ENCODE assay signal across 8 cellular contexts in the genomic region with DNA sequence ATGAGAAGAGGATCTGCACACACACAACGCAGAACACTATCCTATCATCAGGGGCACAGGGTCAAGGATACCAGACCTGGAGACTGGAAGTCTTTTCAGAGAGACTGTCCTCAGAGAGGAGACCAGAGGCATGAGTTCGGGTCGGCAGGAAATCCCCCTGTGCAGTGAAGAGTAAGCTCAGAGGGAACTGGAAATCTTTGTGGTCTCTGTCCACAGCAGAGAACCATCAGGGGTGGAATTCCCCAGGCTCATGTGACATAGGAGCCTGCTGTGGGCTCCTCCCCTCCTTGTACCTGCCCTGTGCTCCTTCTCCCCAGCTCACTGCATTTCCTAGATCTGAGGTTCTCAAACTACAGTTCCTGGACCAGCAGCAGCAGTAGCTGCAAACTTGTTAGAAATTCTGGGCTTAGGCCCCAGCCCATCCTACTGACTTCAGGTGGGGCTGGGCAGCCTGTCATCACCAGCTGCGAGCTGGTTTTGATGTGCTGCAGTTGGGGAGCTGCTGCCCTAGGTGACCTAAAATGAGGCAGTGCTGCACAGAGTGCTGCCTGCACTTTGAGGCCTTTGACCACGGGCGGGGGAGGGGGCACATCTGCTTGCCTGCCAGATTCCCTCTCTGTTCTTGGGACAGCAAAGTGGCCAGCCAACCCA. TPM values are rescaled to one million over a fixed set of nuclear protein-coding genes. Genes with fewer than 3 reads are reported as not detected.
A peak's percentile ranks its signal among the peaks of the same experiment; 100 is the strongest.
DNase-seq lines count a peak whose midpoint lies in the region; ATAC-seq and TF ChIP-seq lines count a peak whose summit lies in the region.

No MANE protein-coding gene starts in this region.

- H3K4me3 Mint-ChIP-seq in GM23338 (peak overlapping the region; percentile 82), neural crest cell (peak overlapping the region; percentile 87)

- TF ChIP-seq CTCF in GM23338 (conservative IDR thresholded peaks at IDR 0.05; ENCODE audit: low read depth in 2 of 2) (no peak), neural crest cell (conservative IDR thresholded peaks at IDR 0.05) (no peak)

- peak overlapping the region; percentile 20; the same call in 1 of the 2 replicates for H3K4me3 ChIP-seq in GM23338

- H3K4me1 Mint-ChIP-seq in GM23338 (peaks cover 29% of the 10 kb centered on the region), neural crest cell (peaks cover 32% of the 10 kb centered on the region)

- no peaks in the 10 kb centered on the region for H3K36me3 ChIP-seq in GM23338 (ENCODE audit: insufficient read depth)

- ATAC-seq in GM18505 (IDR thresholded peaks at IDR 0.05; ENCODE audit: unreplicated experiment), result peak; percentile 49
- ATAC-seq in GM23338, result no peak

- H3K9me3 Mint-ChIP-seq in GM23338 (no peaks in the 10 kb centered on the region; the same call in 1 of the 3 replicates), neural crest cell (no peaks in the 10 kb centered on the region)

- peaks cover 11% of the 10 kb centered on the region for H3K4me1 ChIP-seq in GM23338 (ENCODE audit: insufficient read depth)

- peak; percentile 58 for TF ChIP-seq POLR2A in GM18505 (IDR thresholded peaks at IDR 0.05; ENCODE audit: borderline replicate concordance, extremely low read depth, insufficient read depth, insufficient read length)

- 0 out of 2 replicates have a peak overlapping the region, but pooled peaks have one; percentile 14 for H3K4me2 ChIP-seq in GM23338

- no peak overlapping the region for H2AFZ ChIP-seq in GM23338

- H3F3A ChIP-seq in GM23338 (replicated peaks; ENCODE audit: low read depth), result no peaks in the 10 kb centered on the region

- H3K27me3 Mint-ChIP-seq in GM23338 (ENCODE audit: insufficient read depth, low read depth, poor library complexity), result peaks cover 6% of the 10 kb centered on the region
- no peaks in the 10 kb centered on the region for H3K27me3 Mint-ChIP-seq in neural crest cell (ENCODE audit: low read depth)

- peaks cover 53% of the 10 kb centered on the region for H3K79me2 ChIP-seq in GM23338 (replicated peaks; ENCODE audit: insufficient read depth)

- peaks cover 28% of the 10 kb centered on the region for H4K20me1 ChIP-seq in GM23338 (replicated peaks; ENCODE audit: insufficient read depth)

- H3K27ac ChIP-seq in GM23338 (ENCODE audit: low read depth), result no peak overlapping the region

- peak overlapping the region; percentile 52; the same call in 1 of the 2 replicates for H3K27ac Mint-ChIP-seq in GM23338
- no peak overlapping the region for H3K27ac Mint-ChIP-seq in neural crest cell (ENCODE audit: unreplicated experiment)

- H3K27me3 ChIP-seq in GM23338 (ENCODE audit: insufficient read depth), result no peaks in the 10 kb centered on the region

- H3K9me2 ChIP-seq in GM23338 (ENCODE audit: insufficient read depth), result no peaks in the 10 kb centered on the region

- H3K36me3 Mint-ChIP-seq in GM23338 (ENCODE audit: low read depth) (peaks cover 14% of the 10 kb centered on the region), neural crest cell (ENCODE audit: low read depth) (peaks cover 5% of the 10 kb centered on the region)

- DNase-seq in GM23338 (ENCODE audit: low spot score) (no peak), NAMALWA (ENCODE audit: low spot score) (peak; percentile 79), neural crest cell (ENCODE audit: low read depth, low spot score) (no peak), foreskin melanocyte (no peak), ureter (ENCODE audit: low spot score) (no peak), DMS114 treated with DMSO at 0.1 percent for 48 hours (lab: John Stamatoyannopoulos, UW; ENCODE audit: unreplicated experiment) (no peak)
- DNase-seq in activated effector memory CD4-positive, alpha-beta T cell treated with anti-CD3 and anti-CD28 coated beads, Interleukin-2, amount 50 U/mL, for 16 hours, result peak; percentile 86

TF ChIP-seq in GM23338, 12 proteins besides CTCF, POLR2A, EP300 and RAD21:
- TF ChIP-seq, protein P1, sequence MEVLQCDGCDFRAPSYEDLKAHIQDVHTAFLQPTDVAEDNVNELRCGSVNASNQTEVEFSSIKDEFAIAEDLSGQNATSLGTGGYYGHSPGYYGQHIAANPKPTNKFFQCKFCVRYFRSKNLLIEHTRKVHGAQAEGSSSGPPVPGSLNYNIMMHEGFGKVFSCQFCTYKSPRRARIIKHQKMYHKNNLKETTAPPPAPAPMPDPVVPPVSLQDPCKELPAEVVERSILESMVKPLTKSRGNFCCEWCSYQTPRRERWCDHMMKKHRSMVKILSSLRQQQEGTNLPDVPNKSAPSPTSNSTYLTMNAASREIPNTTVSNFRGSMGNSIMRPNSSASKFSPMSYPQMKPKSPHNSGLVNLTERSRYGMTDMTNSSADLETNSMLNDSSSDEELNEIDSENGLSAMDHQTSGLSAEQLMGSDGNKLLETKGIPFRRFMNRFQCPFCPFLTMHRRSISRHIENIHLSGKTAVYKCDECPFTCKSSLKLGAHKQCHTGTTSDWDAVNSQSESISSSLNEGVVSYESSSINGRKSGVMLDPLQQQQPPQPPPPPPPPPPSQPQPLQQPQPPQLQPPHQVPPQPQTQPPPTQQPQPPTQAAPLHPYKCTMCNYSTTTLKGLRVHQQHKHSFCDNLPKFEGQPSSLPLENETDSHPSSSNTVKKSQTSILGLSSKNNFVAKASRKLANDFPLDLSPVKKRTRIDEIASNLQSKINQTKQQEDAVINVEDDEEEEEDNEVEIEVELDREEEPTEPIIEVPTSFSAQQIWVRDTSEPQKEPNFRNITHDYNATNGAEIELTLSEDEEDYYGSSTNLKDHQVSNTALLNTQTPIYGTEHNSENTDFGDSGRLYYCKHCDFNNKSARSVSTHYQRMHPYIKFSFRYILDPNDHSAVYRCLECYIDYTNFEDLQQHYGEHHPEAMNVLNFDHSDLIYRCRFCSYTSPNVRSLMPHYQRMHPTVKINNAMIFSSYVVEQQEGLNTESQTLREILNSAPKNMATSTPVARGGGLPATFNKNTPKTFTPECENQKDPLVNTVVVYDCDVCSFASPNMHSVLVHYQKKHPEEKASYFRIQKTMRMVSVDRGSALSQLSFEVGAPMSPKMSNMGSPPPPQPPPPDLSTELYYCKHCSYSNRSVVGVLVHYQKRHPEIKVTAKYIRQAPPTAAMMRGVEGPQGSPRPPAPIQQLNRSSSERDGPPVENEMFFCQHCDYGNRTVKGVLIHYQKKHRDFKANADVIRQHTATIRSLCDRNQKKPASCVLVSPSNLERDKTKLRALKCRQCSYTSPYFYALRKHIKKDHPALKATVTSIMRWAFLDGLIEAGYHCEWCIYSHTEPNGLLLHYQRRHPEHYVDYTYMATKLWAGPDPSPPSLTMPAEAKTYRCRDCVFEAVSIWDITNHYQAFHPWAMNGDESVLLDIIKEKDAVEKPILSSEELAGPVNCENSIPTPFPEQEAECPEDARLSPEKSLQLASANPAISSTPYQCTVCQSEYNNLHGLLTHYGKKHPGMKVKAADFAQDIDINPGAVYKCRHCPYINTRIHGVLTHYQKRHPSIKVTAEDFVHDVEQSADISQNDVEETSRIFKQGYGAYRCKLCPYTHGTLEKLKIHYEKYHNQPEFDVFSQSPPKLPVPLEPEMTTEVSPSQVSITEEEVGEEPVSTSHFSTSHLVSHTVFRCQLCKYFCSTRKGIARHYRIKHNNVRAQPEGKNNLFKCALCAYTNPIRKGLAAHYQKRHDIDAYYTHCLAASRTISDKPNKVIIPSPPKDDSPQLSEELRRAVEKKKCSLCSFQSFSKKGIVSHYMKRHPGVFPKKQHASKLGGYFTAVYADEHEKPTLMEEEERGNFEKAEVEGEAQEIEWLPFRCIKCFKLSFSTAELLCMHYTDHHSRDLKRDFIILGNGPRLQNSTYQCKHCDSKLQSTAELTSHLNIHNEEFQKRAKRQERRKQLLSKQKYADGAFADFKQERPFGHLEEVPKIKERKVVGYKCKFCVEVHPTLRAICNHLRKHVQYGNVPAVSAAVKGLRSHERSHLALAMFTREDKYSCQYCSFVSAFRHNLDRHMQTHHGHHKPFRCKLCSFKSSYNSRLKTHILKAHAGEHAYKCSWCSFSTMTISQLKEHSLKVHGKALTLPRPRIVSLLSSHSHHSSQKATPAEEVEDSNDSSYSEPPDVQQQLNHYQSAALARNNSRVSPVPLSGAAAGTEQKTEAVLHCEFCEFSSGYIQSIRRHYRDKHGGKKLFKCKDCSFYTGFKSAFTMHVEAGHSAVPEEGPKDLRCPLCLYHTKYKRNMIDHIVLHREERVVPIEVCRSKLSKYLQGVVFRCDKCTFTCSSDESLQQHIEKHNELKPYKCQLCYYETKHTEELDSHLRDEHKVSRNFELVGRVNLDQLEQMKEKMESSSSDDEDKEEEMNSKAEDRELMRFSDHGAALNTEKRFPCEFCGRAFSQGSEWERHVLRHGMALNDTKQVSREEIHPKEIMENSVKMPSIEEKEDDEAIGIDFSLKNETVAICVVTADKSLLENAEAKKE (CRISPR knock-in tag; IDR thresholded peaks at IDR 0.05), result no peak

RNA-seq across cellular contexts. Expression of a gene that starts 2.4 kb away (rescaled TPM):
- 30.4 and 46.1 TPM in 2 replicates for total RNA-seq in GM23338 (2014; rRNA removed; shearing (Covaris generic))
- polyA plus RNA-seq in GM23338 (2016; fragmentation: Nextera tagmentation; extraction: Ambion mirVana), result 15.2 and 15.5 TPM in 2 replicates
- 93.9 and 99.5 TPM in 2 replicates for total RNA-seq in neural crest cell
- 116 TPM for total RNA-seq in ureter

RNA-seq across cellular contexts. Expression of a gene that starts 45.4 kb away (rescaled TPM):
- 4,367 and 4,717 TPM in 2 replicates for total RNA-seq in GM23338 (2014; rRNA removed; shearing (Covaris generic))
- polyA plus RNA-seq in GM23338 (2016; fragmentation: Nextera tagmentation; extraction: Ambion mirVana), result 6,375 and 6,524 TPM in 2 replicates
- total RNA-seq in neural crest cell (2,244 and 2,316 TPM in 2 replicates), ureter (1,153 TPM)

Comparison
In these comparisons a context has a peak if more than half of its experiments do, and no peak if none do; other contexts are left out.
1. DNase-seq: peak in NAMALWA (single experiment) and activated effector memory CD4-positive, alpha-beta T cell treated with anti-CD3 and anti-CD28 coated beads, Interleukin-2, amount 50 U/mL, for 16 hours (single experiment); none in GM23338 (single experiment), neural crest cell (single experiment), foreskin melanocyte (single experiment), ureter (single experiment) and DMS114 treated with DMSO at 0.1 percent for 48 hours (single experiment).